1 cellular context compared by ENCODE assay signal in the genomic region with DNA sequence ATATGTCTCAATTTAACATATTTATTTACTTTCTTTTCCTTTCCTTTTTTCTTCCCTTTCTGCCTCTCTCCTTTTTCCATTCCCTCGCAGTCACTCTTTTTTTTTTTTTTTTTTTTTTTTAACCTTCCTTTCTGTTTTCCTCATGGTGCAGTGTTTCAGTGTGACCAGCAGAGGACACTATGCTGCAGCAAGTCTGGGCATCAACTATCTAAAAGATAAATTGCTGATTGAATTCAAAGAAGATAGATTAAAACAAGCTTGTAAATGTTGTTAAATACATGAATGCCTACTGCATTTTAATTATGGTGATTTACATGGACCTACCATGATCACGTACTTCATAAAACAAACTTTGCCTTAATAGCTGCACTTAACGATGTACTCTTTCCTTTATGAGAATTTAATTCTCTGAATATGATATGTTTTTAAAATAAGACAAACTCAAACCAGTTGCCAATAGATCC.
TF ChIP-seq lines count a peak whose summit lies in the region.

No MANE protein-coding gene starts in this region.

TF ChIP-seq in liver, 16 proteins besides CTCF, POLR2A, EP300 and RAD21 (continued from another document):
- TF ChIP-seq, protein P1, sequence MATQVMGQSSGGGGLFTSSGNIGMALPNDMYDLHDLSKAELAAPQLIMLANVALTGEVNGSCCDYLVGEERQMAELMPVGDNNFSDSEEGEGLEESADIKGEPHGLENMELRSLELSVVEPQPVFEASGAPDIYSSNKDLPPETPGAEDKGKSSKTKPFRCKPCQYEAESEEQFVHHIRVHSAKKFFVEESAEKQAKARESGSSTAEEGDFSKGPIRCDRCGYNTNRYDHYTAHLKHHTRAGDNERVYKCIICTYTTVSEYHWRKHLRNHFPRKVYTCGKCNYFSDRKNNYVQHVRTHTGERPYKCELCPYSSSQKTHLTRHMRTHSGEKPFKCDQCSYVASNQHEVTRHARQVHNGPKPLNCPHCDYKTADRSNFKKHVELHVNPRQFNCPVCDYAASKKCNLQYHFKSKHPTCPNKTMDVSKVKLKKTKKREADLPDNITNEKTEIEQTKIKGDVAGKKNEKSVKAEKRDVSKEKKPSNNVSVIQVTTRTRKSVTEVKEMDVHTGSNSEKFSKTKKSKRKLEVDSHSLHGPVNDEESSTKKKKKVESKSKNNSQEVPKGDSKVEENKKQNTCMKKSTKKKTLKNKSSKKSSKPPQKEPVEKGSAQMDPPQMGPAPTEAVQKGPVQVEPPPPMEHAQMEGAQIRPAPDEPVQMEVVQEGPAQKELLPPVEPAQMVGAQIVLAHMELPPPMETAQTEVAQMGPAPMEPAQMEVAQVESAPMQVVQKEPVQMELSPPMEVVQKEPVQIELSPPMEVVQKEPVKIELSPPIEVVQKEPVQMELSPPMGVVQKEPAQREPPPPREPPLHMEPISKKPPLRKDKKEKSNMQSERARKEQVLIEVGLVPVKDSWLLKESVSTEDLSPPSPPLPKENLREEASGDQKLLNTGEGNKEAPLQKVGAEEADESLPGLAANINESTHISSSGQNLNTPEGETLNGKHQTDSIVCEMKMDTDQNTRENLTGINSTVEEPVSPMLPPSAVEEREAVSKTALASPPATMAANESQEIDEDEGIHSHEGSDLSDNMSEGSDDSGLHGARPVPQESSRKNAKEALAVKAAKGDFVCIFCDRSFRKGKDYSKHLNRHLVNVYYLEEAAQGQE (IDR thresholded peaks at IDR 0.05) = no peak
